ENCODE assay signal across 1 cellular context in the genomic region with DNA sequence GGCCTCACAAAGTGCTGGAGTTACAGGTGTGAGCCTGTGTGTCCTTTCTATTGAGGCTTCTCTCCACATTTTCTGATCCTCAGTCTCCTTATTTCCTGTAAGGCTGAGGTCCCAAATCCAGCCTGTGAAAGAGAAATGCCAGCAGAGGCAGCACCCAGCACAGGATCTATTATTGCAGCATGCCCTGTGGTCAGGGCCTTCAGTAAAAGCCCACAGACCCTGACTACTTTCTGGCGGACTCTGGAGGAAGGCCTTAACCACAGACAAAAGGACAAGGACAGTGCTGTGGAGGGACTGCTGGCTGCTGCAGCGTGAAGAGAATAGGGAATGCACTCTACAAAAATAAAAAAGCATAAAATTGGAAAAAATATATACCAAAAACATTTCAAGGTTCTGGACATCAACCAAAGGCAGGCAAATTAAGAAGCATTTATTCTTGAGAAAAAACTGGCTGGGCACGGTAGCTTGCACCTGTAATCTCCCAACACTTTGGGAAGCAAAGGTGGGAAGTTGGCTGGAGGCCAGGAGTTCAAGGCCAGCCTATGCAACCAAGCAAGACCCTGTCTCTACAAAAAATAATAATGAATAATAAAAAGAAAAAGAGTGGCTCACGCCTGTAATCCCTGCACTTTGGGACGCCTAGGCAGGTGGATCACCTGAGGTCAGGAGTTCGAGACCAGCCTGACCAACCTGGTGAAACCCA.
A peak's percentile ranks its signal among the peaks of the same experiment; 100 is the strongest.
TF ChIP-seq lines count a peak whose summit lies in the region.

No MANE protein-coding gene starts in this region.

TF ChIP-seq in K562, 482 proteins besides CTCF, POLR2A, EP300 and RAD21:
- TF ChIP-seq CBFA2T2 (conservative IDR thresholded peaks at IDR 0.05) (no peak), NFIC (IDR thresholded peaks at IDR 0.05) (peak; percentile 83), NCOA6 (IDR thresholded peaks at IDR 0.05) (no peak), PRMT5 (CRISPR knock-in tag; IDR thresholded peaks at IDR 0.05) (no peak)
